15 cellular contexts compared by ENCODE assay signal in the genomic region with DNA sequence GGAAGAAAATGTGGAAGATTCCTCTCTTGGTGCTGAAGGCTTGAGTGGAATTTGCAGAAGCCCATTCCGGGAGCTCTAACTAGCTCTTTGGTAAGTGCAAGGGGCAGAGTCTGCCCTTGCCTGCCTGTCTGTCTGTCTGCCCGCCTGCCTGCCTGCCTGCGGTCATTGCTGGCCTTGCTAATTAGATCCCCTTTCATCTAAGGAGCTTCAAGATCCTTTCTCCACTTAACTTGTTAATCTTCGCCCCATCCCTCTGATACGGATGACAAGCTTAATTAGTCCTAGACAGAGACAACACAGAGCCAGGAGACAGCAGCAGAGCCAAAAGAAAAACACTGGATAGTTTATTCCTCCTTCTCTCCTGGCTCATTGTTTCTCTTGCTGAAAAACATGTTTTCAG.
"Had no signal": no experiment of that assay in that cellular context is flagged by ENCODE, and none has a peak within 500 bp of the region (broad histone marks: within the 10 kb centered on the region; RNA-seq: fewer than 3 reads in every experiment).

No MANE protein-coding gene starts in this region.

- H3K4me3 ChIP-seq: body of pancreas, colonic mucosa, psoas muscle, sigmoid colon, stomach, testis had no signal

- H3K27ac ChIP-seq: body of pancreas, colonic mucosa, psoas muscle, sigmoid colon, stomach, testis had no signal

- DNase-seq: activated CD4-positive, alpha-beta T cell treated with anti-CD3 and anti-CD28 coated beads, Interleukin-2, amount 10 ng/mL, durations not matched to agents 7 days and 5 days; activated gamma-delta T cell treated with Interleukin-2 at 50 U/mL for 16 hours; activated T-cell treated with anti-CD3 and anti-CD28 coated beads, Interleukin-2, amount 50 U/mL, for 72 hours; amniotic stem cell; body of pancreas; central memory CD4-positive, alpha-beta T cell; colonic mucosa; psoas muscle; sigmoid colon; stimulated activated CD4-positive, alpha-beta T cell treated with anti-CD3 and anti-CD28 coated beads, Interleukin-1b, Interleukin-23, amount 100 ng/mL, for 48 hours; stomach; testis had no signal

- ATAC-seq: activated T-cell treated with anti-CD3 and anti-CD28 coated beads, Interleukin-2, amount 50 U/mL, for 72 hours; body of pancreas; esophagus mucosa; left lobe of liver; natural killer cell treated with Interleukin-12 subunit alpha and Interleukin-12 subunit beta and Interleukin-15 and Interleukin-18, amount 100 ng/mL, for 72 hours; psoas muscle had no signal

- H3K36me3 ChIP-seq: colonic mucosa, sigmoid colon, stomach had no signal

- H3K9me3 ChIP-seq: body of pancreas, colonic mucosa, psoas muscle, sigmoid colon, stomach, testis had no signal

- H3K4me1 ChIP-seq: body of pancreas, colonic mucosa, psoas muscle, stomach had no signal

- H3K27me3 ChIP-seq: body of pancreas, colonic mucosa, sigmoid colon, stomach, testis had no signal
